19 cellular contexts compared by ENCODE assay signal in the genomic region with DNA sequence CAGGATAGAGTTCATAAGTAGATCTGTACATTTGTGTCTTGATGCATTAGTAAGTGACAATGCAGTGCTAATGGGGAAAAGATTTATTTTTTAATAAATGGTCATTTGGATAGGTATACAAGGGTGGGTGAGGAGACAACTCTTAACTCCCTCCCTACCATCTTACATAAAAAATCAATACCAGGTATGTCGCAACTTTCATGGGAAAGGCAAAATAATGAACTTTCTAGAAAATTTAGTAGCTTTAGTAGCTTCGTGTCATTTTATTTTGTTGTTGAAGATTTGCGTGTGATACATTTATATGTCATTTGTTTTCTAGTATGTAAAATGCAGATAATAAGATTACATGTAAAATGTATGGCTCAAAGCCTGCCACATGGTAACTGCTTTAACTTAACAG.
DNase-seq lines count a peak whose midpoint lies in the region; ATAC-seq, FAIRE-seq and TF ChIP-seq lines count a peak whose summit lies in the region.
"Had no signal": no experiment of that assay in that cellular context is flagged by ENCODE, and none has a peak within 500 bp of the region (broad histone marks: within the 10 kb centered on the region; RNA-seq: fewer than 3 reads in every experiment).

No MANE protein-coding gene starts in this region.

- FAIRE-seq in D721Med (lab: Jason Lieb, UNC) (peak; percentile 56), H1 (lab: Jason Lieb, UNC) (no peak)
- FAIRE-seq: G401.6, GM12891, GM19239 had no signal

- no peak overlapping the region for H2AFZ ChIP-seq in IMR-90 (replicated peaks; ENCODE audit: low read length, poor library complexity)
- no peak overlapping the region for H2AFZ ChIP-seq in H1 (ENCODE audit: low read length)

- H4K20me1 ChIP-seq in IMR-90 (ENCODE audit: insufficient read depth, low read length) (no peaks in the 10 kb centered on the region), H1 (replicated peaks in 1 of 2; ENCODE audit: control insufficient read depth in 1 of 2, insufficient read depth in 2 of 2, low read length in 2 of 2) (no peaks in the 10 kb centered on the region)
- H4K20me1 ChIP-seq: BLaER1 had no signal

- H4K91ac ChIP-seq in IMR-90 (ENCODE audit: insufficient read depth, low read depth, low read length) (no peak overlapping the region), H1 (replicated peaks; ENCODE audit: insufficient read length, low read length) (no peak overlapping the region)

- H3K9ac ChIP-seq in IMR-90 (ENCODE audit: low read depth, low read length) (no peak overlapping the region), H1 (replicated peaks in 1 of 4; ENCODE audit: extremely low read depth in 1 of 4, low read depth in 3 of 4, low read length in 3 of 4) (no peak overlapping the region)
- H3K9ac ChIP-seq: BLaER1 had no signal

- H3K36me3 ChIP-seq in IMR-90 (ENCODE audit: control insufficient read depth, insufficient read depth, low read length) (no peaks in the 10 kb centered on the region), H1 (ENCODE audit: control insufficient read depth in 2 of 4, insufficient read depth in 4 of 4, low read length in 3 of 4) (no peaks in the 10 kb centered on the region)
- H3K36me3 ChIP-seq: BE2C, BLaER1 had no signal

- POLR2A ChIA-PET in IMR-90 (lab: Charles Lee; ENCODE audit: unreplicated experiment): no interaction called here
- POLR2A ChIA-PET in H1 (lab: Charles Lee; ENCODE audit: partially characterized antibody): no interaction called here

- H3K79me1 ChIP-seq in IMR-90 (ENCODE audit: low read depth in 1 of 2, low read length in 2 of 2): no peaks in the 10 kb centered on the region
- H3K79me1 ChIP-seq in H1 (ENCODE audit: low read depth, low read length): no peaks in the 10 kb centered on the region

- no peak overlapping the region for H2BK12ac ChIP-seq in H1 (ENCODE audit: low read depth, low read length)

- intact Hi-C loops in IMR-90 (cut with micrococcal nuclease): loop anchor here (1.0 kb wide), 1 partner anchor 42 kb away; no protein-coding TSS in a partner anchor

- TF ChIP-seq POLR2A in IMR-90 (IDR thresholded peaks at IDR 0.05; ENCODE audit: low read depth, low read length) (no peak), H1 (IDR thresholded peaks at IDR 0.05; ENCODE audit: control extremely low read depth in 1 of 2, low read depth in 2 of 2, low read length in 2 of 2) (no peak)

- no peak overlapping the region for H3K23ac ChIP-seq in IMR-90 (ENCODE audit: low read depth, low read length)
- H3K23ac ChIP-seq in H1 (ENCODE audit: insufficient read length): no peak overlapping the region

- no peak overlapping the region for H2AK5ac ChIP-seq in IMR-90 (ENCODE audit: low read depth, low read length)
- no peak overlapping the region for H2AK5ac ChIP-seq in H1 (ENCODE audit: low read depth, low read length)

- H3K79me2 ChIP-seq in H1 (ENCODE audit: control insufficient read depth in 1 of 2, insufficient read depth in 2 of 2, low read length in 2 of 2): no peaks in the 10 kb centered on the region

- no peak overlapping the region for H2BK5ac ChIP-seq in IMR-90 (ENCODE audit: low read depth, low read length, poor library complexity, severe bottlenecking)
- no peak overlapping the region for H2BK5ac ChIP-seq in H1 (ENCODE audit: low read depth, low read length)

- H3K4me3 ChIP-seq in IMR-90 (ENCODE audit: insufficient read depth, low read depth, low read length): no peak overlapping the region
- no peak overlapping the region for H3K4me3 ChIP-seq in H1 (ENCODE audit: extremely low read depth in 1 of 4, insufficient read depth in 2 of 4, low read depth in 3 of 4, low read length in 4 of 4)
- H3K4me3 ChIP-seq: BLaER1 had no signal

- H3K23me2 ChIP-seq in H1 (ENCODE audit: low read depth, low read length): no peaks in the 10 kb centered on the region

- in situ Hi-C loops in IMR-90 (cut with MboI; ENCODE audit: low sequenced_read_pairs): no loop called here

- no peaks in the 10 kb centered on the region for H3K4me1 ChIP-seq in IMR-90 (ENCODE audit: control insufficient read depth, insufficient read depth, low read length)
- no peaks in the 10 kb centered on the region for H3K4me1 ChIP-seq in H1 (replicated peaks in 1 of 4; ENCODE audit: control insufficient read depth in 3 of 4, insufficient read depth in 4 of 4, low read length in 3 of 4)
- H3K4me1 ChIP-seq: BE2C, BLaER1 had no signal

- TF ChIP-seq CTCF in D721Med (IDR thresholded peaks at IDR 0.05; ENCODE audit: insufficient read depth, missing control alignments) (no peak), IMR-90 (conservative IDR thresholded peaks at IDR 0.05; ENCODE audit: low read depth, low read length) (no peak), H1 (IDR thresholded peaks at IDR 0.05; ENCODE audit: control extremely low read depth in 1 of 3, insufficient read depth in 1 of 3, low read depth in 1 of 3, low read length in 3 of 3) (no peak)

- TF ChIP-seq RAD21 in IMR-90 (IDR thresholded peaks at IDR 0.05; ENCODE audit: low read length) (no peak), H1 (IDR thresholded peaks at IDR 0.05 in 1 of 2, conservative IDR thresholded peaks at IDR 0.05 in 1 of 2; ENCODE audit: low read depth in 2 of 2, low read length in 2 of 2) (no peak)

- no CpG with 5 or more reads among the region's 3 CpGs for WGBS in IMR-90 (ENCODE audit: extremely low coverage in 2 of 2, insufficient read length in 1 of 2), 2 experiments
- WGBS in H1 (ENCODE audit: extremely low coverage in 1 of 2, insufficient coverage in 1 of 2, insufficient read length in 1 of 2, insufficient replicate concordance in 2 of 2, low coverage in 1 of 2, low lambda C conversion rate in 2 of 2, missing lambda C conversion rate in 1 of 2), 2 experiments: 91% methylated on average over 3 of the region's 3 CpGs; no CpG with 5 or more reads in 1 of the 2 experiments

- no peak for ATAC-seq in IMR-90 (ENCODE audit: low read depth)

- H3K4me2 ChIP-seq in IMR-90 (ENCODE audit: low read depth, low read length) (no peak overlapping the region), H1 (ENCODE audit: insufficient read depth in 1 of 2, low read depth in 2 of 2, low read length in 2 of 2) (no peak overlapping the region)
- H3K4me2 ChIP-seq: BLaER1 had no signal

- DNase-seq in D721Med (ENCODE audit: insufficient read length, low spot score) (no peak), IMR-90 (no peak), H1 (ENCODE audit: low read depth in 1 of 2, low spot score in 2 of 2) (no peak), NCI-H524 (lab: John Stamatoyannopoulos, UW) (no peak)
- no peak for DNase-seq in stimulated activated CD4-positive, alpha-beta T cell treated with anti-CD3 and anti-CD28 coated beads, Interleukin-4, amount 100 ng/mL, for 4 hours
- DNase-seq: 8988T; ACHN; BE2C; C1 segment of cervical spinal cord; CD4-positive, alpha-beta memory T cell; CD4-positive, CD25-positive, alpha-beta regulatory T cell; CD8-positive, alpha-beta memory T cell; COR-L47; DMS79 treated with DMSO at 0.1 percent for 48 hours; GF-D8 had no signal

- no TSS peak for BruUV-seq in IMR-90 (replicated peaks; lab: Mats Ljungman, UMichigan)

- H3K56ac ChIP-seq in IMR-90 (ENCODE audit: extremely low read depth, insufficient read depth, low read length) (no peak overlapping the region), H1 (replicated peaks; ENCODE audit: insufficient read length, low read depth, low read length) (no peak overlapping the region)

- H3K27ac ChIP-seq in IMR-90 (ENCODE audit: insufficient read depth, low read length) (no peak overlapping the region), H1 (ENCODE audit: low read depth, low read length) (no peak overlapping the region)
- H3K27ac ChIP-seq: BLaER1 had no signal

- no peak for TF ChIP-seq EP300 in H1 (IDR thresholded peaks at IDR 0.05; ENCODE audit: borderline replicate concordance in 1 of 2, low read depth in 2 of 2, low read length in 2 of 2)

- H3K18ac ChIP-seq in IMR-90 (ENCODE audit: low read depth, low read length) (no peak overlapping the region), H1 (ENCODE audit: extremely low read depth, low read length) (no peak overlapping the region)

- H4K5ac ChIP-seq in IMR-90 (ENCODE audit: low read depth, low read length) (no peak overlapping the region), H1 (ENCODE audit: insufficient read length, low read depth, low read length) (no peak overlapping the region)

- H2BK15ac ChIP-seq in IMR-90 (ENCODE audit: low read depth, low read length) (no peak overlapping the region), H1 (ENCODE audit: low read length) (no peak overlapping the region)

- H3K4ac ChIP-seq in IMR-90 (ENCODE audit: low read depth, low read length): no peak overlapping the region
- H3K4ac ChIP-seq in H1 (replicated peaks; ENCODE audit: insufficient read length, low read depth, low read length): no peak overlapping the region

- CTCF ChIA-PET in IMR-90 (lab: Yijun Ruan, JAX) (no interaction called here), H1 (lab: Charles Lee; ENCODE audit: partially characterized antibody) (no interaction called here)

- H3K9me1 ChIP-seq in IMR-90 (ENCODE audit: insufficient read depth, low read length): no peaks in the 10 kb centered on the region

- no peaks in the 10 kb centered on the region for H3K9me3 ChIP-seq in IMR-90 (ENCODE audit: control insufficient read depth, insufficient read depth, low read length)
- H3K9me3 ChIP-seq in H1 (ENCODE audit: insufficient read depth in 2 of 2, low read depth in 1 of 2, low read length in 1 of 2): no peaks in the 10 kb centered on the region
- H3K9me3 ChIP-seq: BE2C, BLaER1 had no signal

- H3K27me3 ChIP-seq in IMR-90 (ENCODE audit: control insufficient read depth, insufficient read depth, low read length) (no peaks in the 10 kb centered on the region), H1 (replicated peaks in 1 of 4; ENCODE audit: control insufficient read depth in 3 of 4, extremely low read depth in 1 of 4, insufficient read depth in 3 of 4, low read length in 3 of 4) (no peaks in the 10 kb centered on the region)
- H3K27me3 ChIP-seq: BE2C, BLaER1 had no signal

- H2BK20ac ChIP-seq in IMR-90 (ENCODE audit: low read depth, low read length) (no peak overlapping the region), H1 (ENCODE audit: low read length) (no peak overlapping the region)

- no peak overlapping the region for H4K8ac ChIP-seq in IMR-90 (ENCODE audit: low read depth in 2 of 2, low read length in 2 of 2)
- H4K8ac ChIP-seq in H1 (ENCODE audit: extremely low read depth, insufficient read depth, low read length): no peak overlapping the region

- no peak overlapping the region for H2BK120ac ChIP-seq in IMR-90 (ENCODE audit: low read depth, low read length)
- H2BK120ac ChIP-seq in H1 (replicated peaks; ENCODE audit: low read depth, low read length): no peak overlapping the region

- H2AK9ac ChIP-seq in IMR-90 (replicated peaks; ENCODE audit: low read depth, low read length, poor library complexity): no peak overlapping the region

- H3K14ac ChIP-seq in IMR-90 (replicated peaks; ENCODE audit: low read depth, low read length) (no peak overlapping the region), H1 (ENCODE audit: insufficient read length) (no peak overlapping the region)

- dilution Hi-C loops in IMR-90 (cut with HindIII; ENCODE audit: low sequenced_read_pairs, unreplicated experiment): no loop called here

TF ChIP-seq in IMR-90, 13 proteins besides CTCF, POLR2A, EP300 and RAD21 (continues in another document):
- no peak for TF ChIP-seq SMC3 (IDR thresholded peaks at IDR 0.05; ENCODE audit: low read depth, low read length)
- TF ChIP-seq CEBPB (IDR thresholded peaks at IDR 0.05; ENCODE audit: low read depth, low read length): peak; percentile 59

TF ChIP-seq in H1, 55 proteins besides CTCF, POLR2A, EP300 and RAD21:
- TF ChIP-seq POU5F1 (IDR thresholded peaks at IDR 0.05; ENCODE audit: low read depth, low read length) (no peak), CEBPB (IDR thresholded peaks at IDR 0.05; ENCODE audit: low read depth, low read length) (peak; percentile 84)
